ENCODE assay signal across 2 cellular contexts in the genomic region with DNA sequence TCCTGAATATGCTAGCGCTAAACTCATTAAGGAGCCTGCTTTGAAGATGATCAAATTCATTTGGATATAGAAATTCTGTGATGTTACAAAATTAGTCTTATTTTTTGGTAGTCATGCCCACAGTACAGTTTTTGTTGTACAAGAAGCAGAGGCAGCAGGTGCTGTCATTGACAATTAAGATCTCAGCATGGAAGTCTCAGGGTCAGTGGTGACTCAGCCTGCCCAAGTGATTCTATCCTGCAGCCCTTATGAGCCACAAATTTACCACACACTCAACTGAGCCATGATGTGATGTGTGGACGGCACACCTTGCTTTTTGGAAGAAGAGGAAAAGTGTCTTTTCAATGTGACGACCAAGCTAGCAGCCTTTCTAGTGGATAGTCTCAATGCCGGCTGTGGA.
TF ChIP-seq lines count a peak whose summit lies in the region.

No MANE protein-coding gene starts in this region.

TF ChIP-seq in IMR-90, 13 proteins besides CTCF, POLR2A, EP300 and RAD21 (continued from another document):
- TF ChIP-seq, protein P1, sequence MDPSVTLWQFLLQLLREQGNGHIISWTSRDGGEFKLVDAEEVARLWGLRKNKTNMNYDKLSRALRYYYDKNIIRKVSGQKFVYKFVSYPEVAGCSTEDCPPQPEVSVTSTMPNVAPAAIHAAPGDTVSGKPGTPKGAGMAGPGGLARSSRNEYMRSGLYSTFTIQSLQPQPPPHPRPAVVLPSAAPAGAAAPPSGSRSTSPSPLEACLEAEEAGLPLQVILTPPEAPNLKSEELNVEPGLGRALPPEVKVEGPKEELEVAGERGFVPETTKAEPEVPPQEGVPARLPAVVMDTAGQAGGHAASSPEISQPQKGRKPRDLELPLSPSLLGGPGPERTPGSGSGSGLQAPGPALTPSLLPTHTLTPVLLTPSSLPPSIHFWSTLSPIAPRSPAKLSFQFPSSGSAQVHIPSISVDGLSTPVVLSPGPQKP (IDR thresholded peaks at IDR 0.05; ENCODE audit: borderline replicate concordance, low read depth, low read length): no peak
- TF ChIP-seq NFE2L2 (IDR thresholded peaks at IDR 0.05; ENCODE audit: low read depth, low read length): no peak
- no peak for TF ChIP-seq RFX5 (IDR thresholded peaks at IDR 0.05; ENCODE audit: low read depth, low read length)
- TF ChIP-seq SMC3 (IDR thresholded peaks at IDR 0.05; ENCODE audit: low read depth, low read length): no peak
- TF ChIP-seq FOS (IDR thresholded peaks at IDR 0.05; ENCODE audit: low read depth, low read length): no peak
- TF ChIP-seq MXI1 (IDR thresholded peaks at IDR 0.05; ENCODE audit: borderline replicate concordance, low read depth, low read length): no peak
- no peak for TF ChIP-seq CHD1 (IDR thresholded peaks at IDR 0.05; ENCODE audit: low read depth, low read length)
TF ChIP-seq in IMR-90: peak in this region for 0.

TF ChIP-seq in SK-N-SH treated with all-trans-retinoic acid at 6 μM for 48 hours, 23 proteins besides CTCF, POLR2A, EP300 and RAD21 (continued from another document):
- TF ChIP-seq, protein P2, sequence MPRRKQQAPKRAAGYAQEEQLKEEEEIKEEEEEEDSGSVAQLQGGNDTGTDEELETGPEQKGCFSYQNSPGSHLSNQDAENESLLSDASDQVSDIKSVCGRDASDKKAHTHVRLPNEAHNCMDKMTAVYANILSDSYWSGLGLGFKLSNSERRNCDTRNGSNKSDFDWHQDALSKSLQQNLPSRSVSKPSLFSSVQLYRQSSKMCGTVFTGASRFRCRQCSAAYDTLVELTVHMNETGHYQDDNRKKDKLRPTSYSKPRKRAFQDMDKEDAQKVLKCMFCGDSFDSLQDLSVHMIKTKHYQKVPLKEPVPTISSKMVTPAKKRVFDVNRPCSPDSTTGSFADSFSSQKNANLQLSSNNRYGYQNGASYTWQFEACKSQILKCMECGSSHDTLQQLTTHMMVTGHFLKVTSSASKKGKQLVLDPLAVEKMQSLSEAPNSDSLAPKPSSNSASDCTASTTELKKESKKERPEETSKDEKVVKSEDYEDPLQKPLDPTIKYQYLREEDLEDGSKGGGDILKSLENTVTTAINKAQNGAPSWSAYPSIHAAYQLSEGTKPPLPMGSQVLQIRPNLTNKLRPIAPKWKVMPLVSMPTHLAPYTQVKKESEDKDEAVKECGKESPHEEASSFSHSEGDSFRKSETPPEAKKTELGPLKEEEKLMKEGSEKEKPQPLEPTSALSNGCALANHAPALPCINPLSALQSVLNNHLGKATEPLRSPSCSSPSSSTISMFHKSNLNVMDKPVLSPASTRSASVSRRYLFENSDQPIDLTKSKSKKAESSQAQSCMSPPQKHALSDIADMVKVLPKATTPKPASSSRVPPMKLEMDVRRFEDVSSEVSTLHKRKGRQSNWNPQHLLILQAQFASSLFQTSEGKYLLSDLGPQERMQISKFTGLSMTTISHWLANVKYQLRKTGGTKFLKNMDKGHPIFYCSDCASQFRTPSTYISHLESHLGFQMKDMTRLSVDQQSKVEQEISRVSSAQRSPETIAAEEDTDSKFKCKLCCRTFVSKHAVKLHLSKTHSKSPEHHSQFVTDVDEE (CRISPR knock-in tag; IDR thresholded peaks at IDR 0.05): no peak
- TF ChIP-seq BACH2 (CRISPR knock-in tag; IDR thresholded peaks at IDR 0.05; ENCODE audit: borderline replicate concordance) (no peak), PPARA (CRISPR knock-in tag; IDR thresholded peaks at IDR 0.05; ENCODE audit: borderline replicate concordance) (no peak), ZFP30 (CRISPR knock-in tag; IDR thresholded peaks at IDR 0.05) (no peak)
